In genomic region chr19:17109962-17110598, GRCh38 we compare ENCODE assay signal across 2 cellular contexts.
A peak's percentile ranks its signal among the peaks of the same experiment; 100 is the strongest.
TF ChIP-seq lines count a peak whose summit lies in the region.

No MANE protein-coding gene starts in this region.

TF ChIP-seq in liver, 16 proteins besides CTCF, POLR2A, EP300 and RAD21:
- peak in 1 of 2 donors; percentile 27 for TF ChIP-seq RXRA (IDR thresholded peaks at IDR 0.05)
- TF ChIP-seq JUND (IDR thresholded peaks at IDR 0.05) = no peak
- TF ChIP-seq SP1 (IDR thresholded peaks at IDR 0.05) = no peak
TF ChIP-seq in liver: peak in this region for 1.

TF ChIP-seq in HepG2, 621 proteins besides CTCF, POLR2A, EP300 and RAD21:
- TF ChIP-seq ZFX (CRISPR knock-in tag; IDR thresholded peaks at IDR 0.05; ENCODE audit: low read depth) = no peak
- TF ChIP-seq ZNF660 (CRISPR knock-in tag; IDR thresholded peaks at IDR 0.05; ENCODE audit: borderline replicate concordance, low read depth) = no peak
- TF ChIP-seq KLF12 (CRISPR knock-in tag; IDR thresholded peaks at IDR 0.05; ENCODE audit: borderline replicate concordance) = no peak
- no peak for TF ChIP-seq GLMP (CRISPR knock-in tag; IDR thresholded peaks at IDR 0.05; ENCODE audit: borderline replicate concordance)
- TF ChIP-seq KLF11 (CRISPR knock-in tag; IDR thresholded peaks at IDR 0.05) = no peak
- no peak for TF ChIP-seq ZBTB33 (CRISPR knock-in tag; IDR thresholded peaks at IDR 0.05)
